Comparison of ENCODE assay signal across 8 cellular contexts in the genomic region with DNA sequence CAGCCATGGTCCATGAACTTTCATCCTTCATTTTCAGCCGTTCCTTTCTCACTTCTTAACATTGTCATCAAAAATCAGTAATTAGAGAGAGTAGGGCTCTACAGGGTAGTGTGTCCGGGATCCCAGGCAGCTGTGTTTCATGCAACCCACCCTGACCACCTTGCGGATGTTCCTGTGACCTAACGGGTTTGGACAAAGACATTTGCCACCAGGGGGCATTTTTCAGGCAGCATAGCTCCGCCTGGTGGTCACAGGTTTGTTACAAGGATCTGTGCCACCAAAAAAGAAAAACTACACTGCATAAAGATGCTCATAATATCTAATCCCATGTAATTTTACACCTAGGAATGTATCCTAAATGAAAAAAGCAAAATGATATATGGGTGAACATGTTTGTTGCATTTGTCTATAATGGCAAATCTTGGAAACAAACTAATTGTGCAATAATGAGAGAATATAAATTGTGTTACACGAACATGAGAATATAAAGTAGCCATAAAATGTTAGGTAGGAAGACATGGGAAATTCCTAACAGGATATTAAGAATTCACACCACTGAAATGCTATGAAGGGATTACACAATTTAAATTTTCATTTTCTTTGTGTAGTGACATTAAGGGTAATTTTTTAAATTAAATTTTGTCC.
DNase-seq lines count a peak whose midpoint lies in the region; ATAC-seq and TF ChIP-seq lines count a peak whose summit lies in the region.

No MANE protein-coding gene starts in this region.

- DNase-seq in AG10803 (ENCODE audit: low read depth) (peak; percentile 61), NCI-H1694 (lab: John Stamatoyannopoulos, UW) (peak; percentile 2), erythroblast (lab: John Stamatoyannopoulos, UW) (peak; percentile 77 to 81), neural crest cell (ENCODE audit: low read depth, low spot score) (peak; percentile 69), putamen (ENCODE audit: low spot score) (no peak), neuronal stem cell (ENCODE audit: low spot score) (no peak)
- peak; percentile 31 for DNase-seq in activated CD4-positive, alpha-beta T cell treated with anti-CD3 and anti-CD28 coated beads, Interleukin-2, amount 50 U/mL, for 1 hour

- H3K36me3 ChIP-seq in neuronal stem cell (replicated peaks in 1 of 2; ENCODE audit: control insufficient read depth in 2 of 2, insufficient read depth in 2 of 2, low read length in 2 of 2), result no peaks in the 10 kb centered on the region

- WGBS in neuronal stem cell (ENCODE audit: extremely low coverage in 2 of 2, insufficient read length in 2 of 2, insufficient replicate concordance in 1 of 2), 2 donors, result no CpG with 5 or more reads among the region's 6 CpGs

- H4K91ac ChIP-seq in neuronal stem cell (ENCODE audit: low read depth, low read length, poor library complexity), result no peak overlapping the region

- H3K4me3 ChIP-seq in AG10803 (ENCODE audit: low read length), result no peak overlapping the region
- no peak overlapping the region for H3K4me3 ChIP-seq in neuronal stem cell (ENCODE audit: low read length in 2 of 2)

- no peaks in the 10 kb centered on the region for H3K79me1 ChIP-seq in neuronal stem cell (ENCODE audit: low read depth, low read length)

- H3K4me1 ChIP-seq in neuronal stem cell (ENCODE audit: control insufficient read depth in 2 of 2, insufficient read depth in 1 of 2, low read depth in 1 of 2, low read length in 2 of 2), result no peaks in the 10 kb centered on the region

- H2BK15ac ChIP-seq in neuronal stem cell (ENCODE audit: low read length), result no peak overlapping the region

- H3K9me3 Mint-ChIP-seq in neural crest cell, result no peaks in the 10 kb centered on the region

- no peak overlapping the region for H2AFZ ChIP-seq in neuronal stem cell (ENCODE audit: low read length)

- TF ChIP-seq CTCF in AG10803 (conservative IDR thresholded peaks at IDR 0.05; ENCODE audit: low read length), result peak; percentile 100
- TF ChIP-seq CTCF in neural crest cell (conservative IDR thresholded peaks at IDR 0.05), result peak; percentile 87

- no peak overlapping the region for H3K9ac ChIP-seq in neuronal stem cell (ENCODE audit: low read depth, low read length, poor library complexity)

- H3K4ac ChIP-seq in neuronal stem cell (ENCODE audit: low read length), result no peak overlapping the region

- H2BK5ac ChIP-seq in neuronal stem cell (ENCODE audit: low read length), result no peak overlapping the region

- peak overlapping the region; percentile 19 for H3K27ac Mint-ChIP-seq in neural crest cell (ENCODE audit: unreplicated experiment)

- no peak overlapping the region for H2AK5ac ChIP-seq in neuronal stem cell (ENCODE audit: low read depth, low read length)

- no peak overlapping the region for H4K8ac ChIP-seq in neuronal stem cell (ENCODE audit: low read depth, low read length)

- H3K4me3 Mint-ChIP-seq in neural crest cell, result no peak overlapping the region

- no peak overlapping the region for H3K4me2 ChIP-seq in neuronal stem cell (ENCODE audit: insufficient read depth, low read length, poor library complexity, severe bottlenecking)

- H3K27me3 Mint-ChIP-seq in neural crest cell (ENCODE audit: low read depth), result no peaks in the 10 kb centered on the region

- H3K27ac ChIP-seq in neuronal stem cell (replicated peaks; ENCODE audit: low read length), result no peak overlapping the region

- H3K4me1 Mint-ChIP-seq in neural crest cell, result no peaks in the 10 kb centered on the region

- no peak overlapping the region for H2BK12ac ChIP-seq in neuronal stem cell (ENCODE audit: low read length)

- no peaks in the 10 kb centered on the region for H3K36me3 Mint-ChIP-seq in neural crest cell (ENCODE audit: low read depth)

- H3K14ac ChIP-seq in neuronal stem cell (ENCODE audit: low read length), result no peak overlapping the region

- no peak overlapping the region for H3K18ac ChIP-seq in neuronal stem cell (ENCODE audit: low read length)

- no peak overlapping the region for H2BK120ac ChIP-seq in neuronal stem cell (ENCODE audit: low read depth, low read length)

- peak; percentile 80 for ATAC-seq in GM18867 (IDR thresholded peaks at IDR 0.05; ENCODE audit: unreplicated experiment)

- no peaks in the 10 kb centered on the region for H3K27me3 ChIP-seq in neuronal stem cell (ENCODE audit: control insufficient read depth in 3 of 3, insufficient read depth in 3 of 3, low read depth in 1 of 3, low read length in 3 of 3)

- no peaks in the 10 kb centered on the region for H3K9me3 ChIP-seq in neuronal stem cell (replicated peaks in 1 of 2; ENCODE audit: control insufficient read depth in 2 of 2, insufficient read depth in 1 of 2, low read depth in 1 of 2, low read length in 2 of 2)

- no peak overlapping the region for H3K23ac ChIP-seq in neuronal stem cell (ENCODE audit: low read depth, low read length, poor library complexity)

- TF ChIP-seq POLR2A in erythroblast (IDR thresholded peaks at IDR 0.05; ENCODE audit: low read length), result no peak

Comparison
In these comparisons a context has a peak if more than half of its experiments do, and no peak if none do; other contexts are left out.
1. DNase-seq: peak in AG10803 (single experiment), NCI-H1694 (single experiment), activated CD4-positive, alpha-beta T cell treated with anti-CD3 and anti-CD28 coated beads, Interleukin-2, amount 50 U/mL, for 1 hour (single experiment), erythroblast (2 of 2) and neural crest cell (single experiment); none in putamen (single experiment) and neuronal stem cell (single experiment).